23 cellular contexts compared by ENCODE assay signal in genomic region chr4:21801661-21802355, GRCh38.
DNase-seq lines count a peak whose midpoint lies in the region; ATAC-seq and TF ChIP-seq lines count a peak whose summit lies in the region.
"Had no signal": no experiment of that assay in that cellular context is flagged by ENCODE, and none has a peak within 500 bp of the region (broad histone marks: within the 10 kb centered on the region; RNA-seq: fewer than 3 reads in every experiment).

No MANE protein-coding gene starts in this region.

- H3K4me3 ChIP-seq in SK-N-SH (ENCODE audit: low read depth in 2 of 2, low read length in 1 of 2), result peak overlapping the region in 1 of 2 experiments; percentile 20; a peak in 1 of 4 replicates
- H3K4me3 ChIP-seq: vagina had no signal

- WGBS in SK-N-SH (ENCODE audit: low lambda C conversion rate), result 78% methylated on average over 4 of the region's 4 CpGs

- H3K9me3 ChIP-seq in SK-N-SH, result no peaks in the 10 kb centered on the region
- H3K9me3 ChIP-seq: vagina had no signal

- POLR2A ChIA-PET in SK-N-SH (lab: Yijun Ruan, JAX), result no interaction called here

- peaks cover 17% of the 10 kb centered on the region for H3F3A ChIP-seq in SK-N-SH (replicated peaks; ENCODE audit: insufficient read depth)

- DNase-seq in EL (peak; percentile 46), SK-N-SH (no peak), fibroblast of peridontal ligament (ENCODE audit: extremely low read depth) (peak; percentile 51), osteocyte (ENCODE audit: extremely low spot score, unreplicated experiment) (no peak), activated gamma-delta T cell treated with Interleukin-2 at 50 U/mL for 16 hours (no peak), NCI-H748 treated with DMSO at 0.1 percent for 48 hours (lab: John Stamatoyannopoulos, UW) (no peak), germinal center (ENCODE audit: low spot score) (no peak)
- DNase-seq in stimulated activated naive CD8-positive, alpha-beta T cell treated with anti-CD3 and anti-CD28 coated beads, Interleukin-15, Interleukin-2, amounts not matched to agents 100 U/mL and 50 U/mL, for 24 hours, result no peak
- DNase-seq: activated CD4-positive, alpha-beta T cell treated with anti-CD3 and anti-CD28 coated beads, Interleukin-2, amount 50 U/mL, for 1 hour; activated CD8-positive, alpha-beta memory T cell treated with anti-CD3 and anti-CD28 coated beads, Interleukin-2, amount 50 U/mL, for 48 hours; activated effector memory CD4-positive, alpha-beta T cell treated with anti-CD3 and anti-CD28 coated beads, Interleukin-2, amount 50 U/mL, for 16 hours; DND-41; endodermal cell; hypothalamus; kidney; NCI-H1105; NCI-H524 treated with DMSO at 0.1 percent for 48 hours; SIG-M5; substantia nigra; T-helper 2 cell had no signal

- H3K27me3 ChIP-seq in SK-N-SH (ENCODE audit: insufficient read depth), result no peaks in the 10 kb centered on the region
- H3K27me3 ChIP-seq: vagina had no signal

- peak overlapping the region; percentile 60; the same call in 1 of the 2 replicates for H3K9ac ChIP-seq in SK-N-SH

- ATAC-seq in stimulated activated naive CD8-positive, alpha-beta T cell treated with anti-CD3 and anti-CD28 coated beads, Interleukin-15, Interleukin-2, amounts not matched to agents 100 U/mL and 50 U/mL, for 24 hours, result no peak

- H3K27ac ChIP-seq in SK-N-SH (ENCODE audit: low read depth in 2 of 2, low read length in 1 of 2), result peak overlapping the region; percentile 76 to 87; a peak in 3 of 4 replicates
- H3K27ac ChIP-seq: vagina, VCaP had no signal

- peaks cover 37% of the 10 kb centered on the region for H3K4me1 Mint-ChIP-seq in osteocyte (ENCODE audit: unreplicated experiment)
- H3K4me1 Mint-ChIP-seq: endodermal cell had no signal

- no peaks in the 10 kb centered on the region for H3K36me3 ChIP-seq in SK-N-SH (replicated peaks in 1 of 2; ENCODE audit: control insufficient read depth in 1 of 2, insufficient read depth in 2 of 2, low read length in 1 of 2)
- H3K36me3 ChIP-seq: vagina had no signal

- TF ChIP-seq EP300 in SK-N-SH (IDR thresholded peaks at IDR 0.05; ENCODE audit: borderline replicate concordance in 1 of 2, low read depth in 1 of 2, low read length in 1 of 2), result no peak

- H3K4me2 ChIP-seq in SK-N-SH, result peak overlapping the region; percentile 47; the same call in 1 of the 2 replicates

- H3K79me2 ChIP-seq in SK-N-SH (ENCODE audit: insufficient read depth), result no peaks in the 10 kb centered on the region

- H3K4me1 ChIP-seq in SK-N-SH (ENCODE audit: control insufficient read depth in 1 of 2, insufficient read depth in 2 of 2, low read depth in 1 of 2, low read length in 1 of 2), result peaks cover 0 to 7% of the 10 kb centered on the region in 2 experiments; a peak in 1 of 4 replicates
- H3K4me1 ChIP-seq: vagina had no signal

- TF ChIP-seq CTCF in SK-N-SH (IDR thresholded peaks at IDR 0.05) (no peak), osteocyte (IDR thresholded peaks at IDR 0.05) (no peak)

- H3K4me3 Mint-ChIP-seq in osteocyte (ENCODE audit: unreplicated experiment), result no peak overlapping the region
- H3K4me3 Mint-ChIP-seq: endodermal cell, mesothelial cell of epicardium had no signal

- no peak for TF ChIP-seq RAD21 in SK-N-SH (IDR thresholded peaks at IDR 0.05; ENCODE audit: low read length)

- no peaks in the 10 kb centered on the region for H3K9me2 ChIP-seq in SK-N-SH

- CTCF ChIA-PET in SK-N-SH (lab: Yijun Ruan, JAX), result interaction anchor here (12.8 kb wide), 1 partner anchor 12 kb away, joined by 116 read pairs; no protein-coding TSS in a partner anchor

- peak overlapping the region; percentile 36; the same call in 1 of the 2 replicates for H2AFZ ChIP-seq in SK-N-SH (ENCODE audit: low read depth)

- H3K9me3 Mint-ChIP-seq in osteocyte (ENCODE audit: unreplicated experiment), result peaks cover 3% of the 10 kb centered on the region
- H3K9me3 Mint-ChIP-seq: mesothelial cell of epicardium had no signal

- H3K27ac Mint-ChIP-seq in osteocyte (ENCODE audit: unreplicated experiment), result peak overlapping the region; percentile 65
- H3K27ac Mint-ChIP-seq: endodermal cell, mesothelial cell of epicardium had no signal

- no peaks in the 10 kb centered on the region for H3K36me3 Mint-ChIP-seq in osteocyte (ENCODE audit: unreplicated experiment)
- H3K36me3 Mint-ChIP-seq: mesothelial cell of epicardium had no signal

- H4K20me1 ChIP-seq in SK-N-SH (ENCODE audit: insufficient read depth), result no peaks in the 10 kb centered on the region

- H3K27me3 Mint-ChIP-seq in osteocyte (ENCODE audit: unreplicated experiment), result no peaks in the 10 kb centered on the region

TF ChIP-seq in SK-N-SH, 30 proteins besides CTCF, POLR2A, EP300 and RAD21:
- TF ChIP-seq TEAD4 (IDR thresholded peaks at IDR 0.05; ENCODE audit: borderline replicate concordance, insufficient read depth) (no peak; the same call in 1 of the 2 replicates), RXRA (IDR thresholded peaks at IDR 0.05; ENCODE audit: borderline replicate concordance, low read depth) (no peak), SIN3A (IDR thresholded peaks at IDR 0.05; ENCODE audit: borderline replicate concordance, low read depth, low read length) (no peak), YY1 (IDR thresholded peaks at IDR 0.05; ENCODE audit: low read depth) (no peak), MEF2A (IDR thresholded peaks at IDR 0.05; ENCODE audit: borderline replicate concordance, low read depth) (no peak), FOXJ3 (CRISPR knock-in tag; IDR thresholded peaks at IDR 0.05) (no peak), ELF1 (IDR thresholded peaks at IDR 0.05) (no peak), FOXM1 (IDR thresholded peaks at IDR 0.05; ENCODE audit: low read depth) (no peak), USF1 (IDR thresholded peaks at IDR 0.05; ENCODE audit: borderline replicate concordance, low read depth) (no peak)
- TF ChIP-seq, protein P1, sequence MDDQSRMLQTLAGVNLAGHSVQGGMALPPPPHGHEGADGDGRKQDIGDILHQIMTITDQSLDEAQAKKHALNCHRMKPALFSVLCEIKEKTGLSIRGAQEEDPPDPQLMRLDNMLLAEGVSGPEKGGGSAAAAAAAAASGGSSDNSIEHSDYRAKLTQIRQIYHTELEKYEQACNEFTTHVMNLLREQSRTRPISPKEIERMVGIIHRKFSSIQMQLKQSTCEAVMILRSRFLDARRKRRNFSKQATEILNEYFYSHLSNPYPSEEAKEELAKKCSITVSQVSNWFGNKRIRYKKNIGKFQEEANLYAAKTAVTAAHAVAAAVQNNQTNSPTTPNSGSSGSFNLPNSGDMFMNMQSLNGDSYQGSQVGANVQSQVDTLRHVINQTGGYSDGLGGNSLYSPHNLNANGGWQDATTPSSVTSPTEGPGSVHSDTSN (IDR thresholded peaks at IDR 0.05), result no peak
- TF ChIP-seq, protein P2, sequence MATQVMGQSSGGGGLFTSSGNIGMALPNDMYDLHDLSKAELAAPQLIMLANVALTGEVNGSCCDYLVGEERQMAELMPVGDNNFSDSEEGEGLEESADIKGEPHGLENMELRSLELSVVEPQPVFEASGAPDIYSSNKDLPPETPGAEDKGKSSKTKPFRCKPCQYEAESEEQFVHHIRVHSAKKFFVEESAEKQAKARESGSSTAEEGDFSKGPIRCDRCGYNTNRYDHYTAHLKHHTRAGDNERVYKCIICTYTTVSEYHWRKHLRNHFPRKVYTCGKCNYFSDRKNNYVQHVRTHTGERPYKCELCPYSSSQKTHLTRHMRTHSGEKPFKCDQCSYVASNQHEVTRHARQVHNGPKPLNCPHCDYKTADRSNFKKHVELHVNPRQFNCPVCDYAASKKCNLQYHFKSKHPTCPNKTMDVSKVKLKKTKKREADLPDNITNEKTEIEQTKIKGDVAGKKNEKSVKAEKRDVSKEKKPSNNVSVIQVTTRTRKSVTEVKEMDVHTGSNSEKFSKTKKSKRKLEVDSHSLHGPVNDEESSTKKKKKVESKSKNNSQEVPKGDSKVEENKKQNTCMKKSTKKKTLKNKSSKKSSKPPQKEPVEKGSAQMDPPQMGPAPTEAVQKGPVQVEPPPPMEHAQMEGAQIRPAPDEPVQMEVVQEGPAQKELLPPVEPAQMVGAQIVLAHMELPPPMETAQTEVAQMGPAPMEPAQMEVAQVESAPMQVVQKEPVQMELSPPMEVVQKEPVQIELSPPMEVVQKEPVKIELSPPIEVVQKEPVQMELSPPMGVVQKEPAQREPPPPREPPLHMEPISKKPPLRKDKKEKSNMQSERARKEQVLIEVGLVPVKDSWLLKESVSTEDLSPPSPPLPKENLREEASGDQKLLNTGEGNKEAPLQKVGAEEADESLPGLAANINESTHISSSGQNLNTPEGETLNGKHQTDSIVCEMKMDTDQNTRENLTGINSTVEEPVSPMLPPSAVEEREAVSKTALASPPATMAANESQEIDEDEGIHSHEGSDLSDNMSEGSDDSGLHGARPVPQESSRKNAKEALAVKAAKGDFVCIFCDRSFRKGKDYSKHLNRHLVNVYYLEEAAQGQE (IDR thresholded peaks at IDR 0.05; ENCODE audit: low read depth, low read length), result no peak
- TF ChIP-seq, protein P3, sequence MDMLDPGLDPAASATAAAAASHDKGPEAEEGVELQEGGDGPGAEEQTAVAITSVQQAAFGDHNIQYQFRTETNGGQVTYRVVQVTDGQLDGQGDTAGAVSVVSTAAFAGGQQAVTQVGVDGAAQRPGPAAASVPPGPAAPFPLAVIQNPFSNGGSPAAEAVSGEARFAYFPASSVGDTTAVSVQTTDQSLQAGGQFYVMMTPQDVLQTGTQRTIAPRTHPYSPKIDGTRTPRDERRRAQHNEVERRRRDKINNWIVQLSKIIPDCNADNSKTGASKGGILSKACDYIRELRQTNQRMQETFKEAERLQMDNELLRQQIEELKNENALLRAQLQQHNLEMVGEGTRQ (IDR thresholded peaks at IDR 0.05; ENCODE audit: borderline replicate concordance, low read depth, low read length), result no peak
- TF ChIP-seq, protein P4, sequence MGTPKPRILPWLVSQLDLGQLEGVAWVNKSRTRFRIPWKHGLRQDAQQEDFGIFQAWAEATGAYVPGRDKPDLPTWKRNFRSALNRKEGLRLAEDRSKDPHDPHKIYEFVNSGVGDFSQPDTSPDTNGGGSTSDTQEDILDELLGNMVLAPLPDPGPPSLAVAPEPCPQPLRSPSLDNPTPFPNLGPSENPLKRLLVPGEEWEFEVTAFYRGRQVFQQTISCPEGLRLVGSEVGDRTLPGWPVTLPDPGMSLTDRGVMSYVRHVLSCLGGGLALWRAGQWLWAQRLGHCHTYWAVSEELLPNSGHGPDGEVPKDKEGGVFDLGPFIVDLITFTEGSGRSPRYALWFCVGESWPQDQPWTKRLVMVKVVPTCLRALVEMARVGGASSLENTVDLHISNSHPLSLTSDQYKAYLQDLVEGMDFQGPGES (IDR thresholded peaks at IDR 0.05; ENCODE audit: low read depth, low read length), result no peak

Comparison
In these comparisons a context has a peak if more than half of its experiments do, and no peak if none do; other contexts are left out.
1. DNase-seq: peak in EL (single experiment) and fibroblast of peridontal ligament (single experiment); none in SK-N-SH (single experiment), osteocyte (single experiment), activated gamma-delta T cell treated with Interleukin-2 at 50 U/mL for 16 hours (single experiment), NCI-H748 treated with DMSO at 0.1 percent for 48 hours (single experiment), stimulated activated naive CD8-positive, alpha-beta T cell treated with anti-CD3 and anti-CD28 coated beads, Interleukin-15, Interleukin-2, amounts not matched to agents 100 U/mL and 50 U/mL, for 24 hours (single experiment) and germinal center (single experiment).